Comparison of ENCODE assay signal across 23 cellular contexts in genomic region chr4:8674311-8674885, GRCh38.
"Had no signal": no experiment of that assay in that cellular context is flagged by ENCODE, and none has a peak within 500 bp of the region (broad histone marks: within the 10 kb centered on the region; RNA-seq: fewer than 3 reads in every experiment).

No MANE protein-coding gene starts in this region.

- H3K4me1 ChIP-seq: gastrocnemius medialis, heart left ventricle had no signal

- H3K4me3 ChIP-seq: gastrocnemius medialis, heart left ventricle had no signal

- H3K27me3 ChIP-seq: brain microvascular endothelial cell had no signal

- H3K36me3 ChIP-seq: brain microvascular endothelial cell, gastrocnemius medialis, heart left ventricle had no signal

- ATAC-seq: activated CD4-positive, alpha-beta T cell treated with anti-CD3 and anti-CD28 coated beads for 36 hours; activated T-cell treated with anti-CD3 and anti-CD28 coated beads, Interleukin-2, amount 50 U/mL, for 72 hours; esophagus mucosa; gastrocnemius medialis; heart left ventricle had no signal

- H3K27ac ChIP-seq: brain microvascular endothelial cell, gastrocnemius medialis, heart left ventricle had no signal

- H3K9me3 ChIP-seq: gastrocnemius medialis, heart left ventricle had no signal

- DNase-seq: activated CD4-positive, alpha-beta memory T cell treated with anti-CD3 and anti-CD28 coated beads, Interleukin-2, amount 10 ng/mL, durations not matched to agents 7 days and 5 days; activated CD4-positive, alpha-beta T cell treated with anti-CD3 and anti-CD28 coated beads for 36 hours; activated CD4-positive, alpha-beta T cell treated with anti-CD3 and anti-CD28 coated beads, Interleukin-2, amount 10 ng/mL, durations not matched to agents 7 days and 5 days; activated CD4-positive, alpha-beta T cell treated with anti-CD3 and anti-CD28 coated beads, Interleukin-2, amount 50 U/mL, for 4 hours; activated CD4-positive, CD25-positive, alpha-beta regulatory T cell; activated CD4-positive, CD25-positive, alpha-beta regulatory T cell treated with anti-CD3 and anti-CD28 coated beads, Interleukin-2, amount 50 U/mL, for 72 hours; activated CD8-positive, alpha-beta memory T cell treated with anti-CD3 and anti-CD28 coated beads, Interleukin-2, amount 50 U/mL, for 48 hours; activated gamma-delta T cell; activated naive CD4-positive, alpha-beta T cell; activated naive CD4-positive, alpha-beta T cell treated with anti-CD3 and anti-CD28 coated beads, Interleukin-2, amount 10 ng/mL, durations not matched to agents 7 days and 5 days; activated T-cell treated with anti-CD3 and anti-CD28 coated beads for 4 hours; activated T-cell treated with anti-CD3 and anti-CD28 coated beads, Interleukin-2, amount 50 U/mL, for 24 hours; activated T-cell treated with anti-CD3 and anti-CD28 coated beads, Interleukin-2, amount 50 U/mL, for 72 hours; amniotic stem cell; brain microvascular endothelial cell; effector memory CD4-positive, alpha-beta T cell; endodermal cell; foreskin fibroblast; gastrocnemius medialis; glutamatergic neuron; heart left ventricle; T-helper 2 cell had no signal
